8 cellular contexts compared by ENCODE assay signal in the genomic region with DNA sequence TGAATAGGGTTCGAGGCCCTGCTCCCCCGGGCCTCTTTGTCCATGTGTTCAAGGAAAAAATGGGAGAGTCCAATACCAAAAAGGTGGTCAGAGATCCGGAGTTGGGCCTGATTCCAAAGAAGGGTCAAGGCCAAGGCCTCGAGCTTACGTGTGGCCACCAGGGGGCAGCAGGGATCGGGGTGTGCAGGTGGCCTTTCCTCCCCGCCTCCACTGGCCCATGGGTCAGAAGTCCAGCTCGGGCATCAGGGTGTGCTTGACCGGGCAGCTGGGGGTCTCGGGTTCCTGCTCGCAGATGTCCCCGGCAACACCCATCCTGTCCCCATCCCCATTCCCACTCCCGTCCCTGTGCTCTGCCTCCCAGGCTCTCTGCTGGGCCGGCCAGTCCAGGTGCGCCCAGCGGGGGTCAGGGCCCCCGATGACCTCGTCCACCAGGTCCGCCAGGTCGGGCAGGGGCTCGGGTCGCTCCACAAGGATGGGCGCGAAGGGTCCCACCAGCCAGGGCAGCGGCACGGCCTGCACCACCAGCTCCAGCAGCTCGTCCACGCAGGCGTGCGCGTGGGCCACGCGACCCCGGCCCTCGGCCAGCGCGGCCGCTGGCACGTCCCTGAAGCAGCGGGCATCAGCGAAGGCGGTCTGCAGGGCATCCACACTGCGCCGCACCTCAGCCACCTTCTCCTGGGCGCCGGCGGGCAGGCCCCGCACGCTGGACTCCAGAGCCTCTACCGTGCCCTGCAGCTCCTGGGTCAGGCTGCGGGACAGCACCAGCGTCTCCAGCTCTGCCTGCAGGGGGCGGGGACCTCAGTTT.
A peak's percentile ranks its signal among the peaks of the same experiment; 100 is the strongest.
DNase-seq lines count a peak whose midpoint lies in the region; ATAC-seq and TF ChIP-seq lines count a peak whose summit lies in the region.

No MANE protein-coding gene starts in this region.

- H3K36me3 ChIP-seq in DND-41 (ENCODE audit: insufficient read depth, low read length), result no peaks in the 10 kb centered on the region

- no peak overlapping the region for H3K4me2 ChIP-seq in DND-41 (ENCODE audit: insufficient read depth, low read length)

- ATAC-seq in DND-41 (ENCODE audit: insufficient read depth, low read depth) (no peak), GM19397 (IDR thresholded peaks at IDR 0.05; ENCODE audit: unreplicated experiment) (no peak)

- H3K4me3 ChIP-seq in DND-41 (ENCODE audit: low read depth in 1 of 2, low read length in 2 of 2) (no peak overlapping the region), HL-60 (replicated peaks; ENCODE audit: insufficient read depth, low read length) (no peak overlapping the region)

- no peak overlapping the region for H3K9ac ChIP-seq in DND-41 (ENCODE audit: low read depth, low read length)

- no peaks in the 10 kb centered on the region for H3K79me2 ChIP-seq in DND-41 (ENCODE audit: insufficient read depth, low read length)

- no peak overlapping the region for H3K27ac ChIP-seq in DND-41 (ENCODE audit: low read length)
- H3K27ac ChIP-seq in HL-60 (replicated peaks), result no peak overlapping the region
- no peak overlapping the region for H3K27ac ChIP-seq in VCaP

- H4K20me1 ChIP-seq in DND-41 (ENCODE audit: insufficient read depth, low read length), result no peaks in the 10 kb centered on the region

- no peaks in the 10 kb centered on the region for H3K9me3 ChIP-seq in DND-41 (ENCODE audit: insufficient read depth, low read length, severe bottlenecking)

- no peak overlapping the region for H2AFZ ChIP-seq in DND-41 (ENCODE audit: low read depth, low read length)

- H3K27me3 ChIP-seq in DND-41 (ENCODE audit: insufficient read depth, low read length, poor library complexity) (no peaks in the 10 kb centered on the region), HL-60 (ENCODE audit: insufficient read depth, poor library complexity, severe bottlenecking) (no peaks in the 10 kb centered on the region)

- no peak for DNase-seq in DND-41
- peak in 1 of 2 experiments; percentile 29 for DNase-seq in HL-60 (ENCODE audit: low read depth in 1 of 2, low spot score in 1 of 2)
- peak; percentile 51 for DNase-seq in glomerular visceral epithelial cell (ENCODE audit: extremely low spot score)
- peak; percentile 27 for DNase-seq in stimulated activated CD4-positive, alpha-beta T cell treated with anti-CD3 and anti-CD28 coated beads, Interleukin-12 subunit alpha, Interleukin-12 subunit beta, amount 100 ng/mL, for 4 hours
- DNase-seq in NCI-H1930 (lab: John Stamatoyannopoulos, UW), result no peak
- no peak for DNase-seq in MV-4-11 (lab: John Stamatoyannopoulos, UW)

- H3K4me1 ChIP-seq in DND-41 (ENCODE audit: insufficient read depth, low read length), result no peaks in the 10 kb centered on the region

- TF ChIP-seq CTCF in DND-41 (IDR thresholded peaks at IDR 0.05; ENCODE audit: borderline replicate concordance, extremely low read depth, low read length, poor library complexity, severe bottlenecking) (peak; percentile 69), HL-60 (IDR thresholded peaks at IDR 0.05; ENCODE audit: insufficient read depth, low read length) (peak; percentile 72), VCaP (conservative IDR thresholded peaks at IDR 0.05) (peak; percentile 66)

Comparison
In these comparisons a context has a peak if more than half of its experiments do, and no peak if none do; other contexts are left out.
1. DNase-seq: peak in glomerular visceral epithelial cell (single experiment) and stimulated activated CD4-positive, alpha-beta T cell treated with anti-CD3 and anti-CD28 coated beads, Interleukin-12 subunit alpha, Interleukin-12 subunit beta, amount 100 ng/mL, for 4 hours (single experiment); none in DND-41 (single experiment), NCI-H1930 (0 of 2) and MV-4-11 (single experiment).
2. Peak in every context shown above with its lines, with median percentiles within 50 percentile points of each other: CTCF ChIP-seq.